In genomic region chr12:1501695-1502440, GRCh38 we compare ENCODE assay signal across 18 cellular contexts.
DNase-seq lines count a peak whose midpoint lies in the region; ATAC-seq, FAIRE-seq and TF ChIP-seq lines count a peak whose summit lies in the region.
"Had no signal": no experiment of that assay in that cellular context is flagged by ENCODE, and none has a peak within 500 bp of the region (broad histone marks: within the 10 kb centered on the region; RNA-seq: fewer than 3 reads in every experiment).

No MANE protein-coding gene starts in this region.

- H3K4me3 ChIP-seq in cardiac muscle cell, result no peak overlapping the region
- H3K4me3 ChIP-seq in K562, result no peak overlapping the region
- H3K4me3 ChIP-seq: GM23248 had no signal

- no peaks in the 10 kb centered on the region for H3K4me1 ChIP-seq in cardiac muscle cell (ENCODE audit: low read depth)
- peaks cover 14 to 46% of the 10 kb centered on the region in 2 experiments; a peak in 4 of 5 replicates for H3K4me1 ChIP-seq in K562 (replicated peaks in 1 of 2; ENCODE audit: control insufficient read depth in 2 of 2, insufficient read depth in 2 of 2, low read length in 2 of 2)

- 87% methylated on average over 10 of the region's 21 CpGs for WGBS in K562 (ENCODE audit: insufficient coverage, low coverage, missing lambda C conversion rate)

- H3K9me3 ChIP-seq in cardiac muscle cell (ENCODE audit: low read depth) (no peaks in the 10 kb centered on the region), K562 (replicated peaks; ENCODE audit: control insufficient read depth, insufficient read depth, low read depth, low read length) (no peaks in the 10 kb centered on the region; the same call in none of the 2 replicates)

- peaks cover 14% of the 10 kb centered on the region for H3K36me3 Mint-ChIP-seq in nephron progenitor cell (ENCODE audit: low read depth)
- H3K36me3 Mint-ChIP-seq in activated T-cell treated with anti-CD3 and anti-CD28 coated beads, Interleukin-2, amount 50 U/mL, for 72 hours (ENCODE audit: insufficient read depth in 2 of 2), result no peaks in the 10 kb centered on the region
- H3K36me3 Mint-ChIP-seq: CD4-positive, alpha-beta memory T cell had no signal

- no peaks in the 10 kb centered on the region for H4K20me1 ChIP-seq in K562 (replicated peaks; ENCODE audit: control insufficient read depth, insufficient read depth, low read length)

- H3K9ac ChIP-seq in K562 (ENCODE audit: insufficient read depth in 1 of 2, low read depth in 2 of 2, low read length in 2 of 2), result no peak overlapping the region
- H3K9ac ChIP-seq: GM23248 had no signal

- H3K9me1 ChIP-seq in K562 (ENCODE audit: control insufficient read depth, insufficient read depth, low read length), result no peaks in the 10 kb centered on the region

- H3K79me2 ChIP-seq in K562 (ENCODE audit: control insufficient read depth, insufficient read depth, low read length), result peaks cover 5% of the 10 kb centered on the region; the same call in 1 of the 3 replicates

- TF ChIP-seq EP300 in K562 (IDR thresholded peaks at IDR 0.05; ENCODE audit: low read length), result no peak

- TF ChIP-seq POLR2A in K562 (conservative IDR thresholded peaks at IDR 0.05), result no peak

- H3K27me3 ChIP-seq in cardiac muscle cell, result no peaks in the 10 kb centered on the region
- H3K27me3 ChIP-seq in K562 (ENCODE audit: control insufficient read depth in 2 of 2, insufficient read depth in 2 of 2, low read length in 2 of 2), result no peaks in the 10 kb centered on the region

- intact Hi-C loops in Right ventricle myocardium inferior (cut with DNase I) (no loop called here), K562 (cut with micrococcal nuclease) (no loop called here)

- TF ChIP-seq RAD21 in K562 (CRISPR knock-in tag; conservative IDR thresholded peaks at IDR 0.05 in 1 of 2, IDR thresholded peaks at IDR 0.05 in 1 of 2), result no peak

- no peak overlapping the region for H3K4me2 ChIP-seq in K562 (ENCODE audit: insufficient read depth, low read length)

- H3K9me3 Mint-ChIP-seq in nephron progenitor cell, result peaks cover 8% of the 10 kb centered on the region
- H3K9me3 Mint-ChIP-seq in activated T-cell treated with anti-CD3 and anti-CD28 coated beads, Interleukin-2, amount 50 U/mL, for 72 hours, result no peaks in the 10 kb centered on the region
- H3K9me3 Mint-ChIP-seq: CD4-positive, alpha-beta memory T cell had no signal

- no peaks in the 10 kb centered on the region for H3K36me3 ChIP-seq in cardiac muscle cell
- no peaks in the 10 kb centered on the region for H3K36me3 ChIP-seq in K562 (ENCODE audit: control insufficient read depth, insufficient read depth, low read length)

- H2AFZ ChIP-seq in K562 (ENCODE audit: low read depth, low read length), result no peak overlapping the region
- H2AFZ ChIP-seq: GM23248 had no signal

- TF ChIP-seq CTCF in cardiac muscle cell (IDR thresholded peaks at IDR 0.05; ENCODE audit: low read depth, low read length), result no peak
- TF ChIP-seq CTCF in K562 (IDR thresholded peaks at IDR 0.05 in 2 of 3, conservative IDR thresholded peaks at IDR 0.05 in 1 of 3; ENCODE audit: insufficient read depth in 2 of 3, low read depth in 1 of 3, low read length in 3 of 3), result no peak
- TF ChIP-seq CTCF in nephron progenitor cell (IDR thresholded peaks at IDR 0.05), result no peak

- DNase-seq in cardiac muscle cell (ENCODE audit: low read depth in 1 of 2, low spot score in 1 of 2) (no peak), Right ventricle myocardium inferior (ENCODE audit: missing footprints) (no peak), K562 (ENCODE audit: extremely low read depth in 1 of 4, low spot score in 3 of 4) (no peak), nephron progenitor cell (no peak), SKM-1 treated with dmso at 0.1 percent for 144 hours (lab: John Stamatoyannopoulos, UW; ENCODE audit: unreplicated experiment) (no peak), iPS-NIHi7 (ENCODE audit: extremely low spot score) (no peak)
- DNase-seq in activated T-cell treated with anti-CD3 and anti-CD28 coated beads, Interleukin-2, amount 50 U/mL, for 72 hours, result no peak
- DNase-seq: CD4-positive, alpha-beta memory T cell; GF-D8; KBM-7; NCI-H1694 treated with DMSO at 0.1 percent for 48 hours; NCI-H2107; NCI-H510A; NCI-H748 treated with DMSO at 0.1 percent for 48 hours; NK-92 treated with Interleukin-12 subunit alpha and Interleukin-12 subunit beta, amount 100 ng/mL, for 24 hours had no signal

- peaks cover 79% of the 10 kb centered on the region for H3K4me1 Mint-ChIP-seq in nephron progenitor cell
- H3K4me1 Mint-ChIP-seq in activated T-cell treated with anti-CD3 and anti-CD28 coated beads, Interleukin-2, amount 50 U/mL, for 72 hours (ENCODE audit: low read depth), result peaks cover 11% of the 10 kb centered on the region

- CTCF ChIA-PET in K562 (lab: Yijun Ruan, JAX; ENCODE audit: low intra/inter-chr PET ratio), result no interaction called here

- H3K4me3 Mint-ChIP-seq in nephron progenitor cell, result no peak overlapping the region
- no peak overlapping the region for H3K4me3 Mint-ChIP-seq in activated T-cell treated with anti-CD3 and anti-CD28 coated beads, Interleukin-2, amount 50 U/mL, for 72 hours
- H3K4me3 Mint-ChIP-seq: B cell had no signal

- POLR2A ChIA-PET in K562 (lab: Yijun Ruan, JAX), result no interaction called here

- H3K27ac ChIP-seq in cardiac muscle cell, result peak overlapping the region; percentile 21
- no peak overlapping the region for H3K27ac ChIP-seq in K562 (ENCODE audit: extremely low read depth, low read depth, low read length)
- H3K27ac ChIP-seq: GM23248 had no signal

- no TSS peak for BruUV-seq in K562 (replicated peaks; lab: Mats Ljungman, UMichigan)

- FAIRE-seq in K562 (lab: Jason Lieb, UNC), result no peak
- FAIRE-seq: RCC 7860 had no signal

- in situ Hi-C loops in K562 (cut with MboI), result no loop called here

- peak overlapping the region; percentile 59 for H3K27ac Mint-ChIP-seq in nephron progenitor cell
- H3K27ac Mint-ChIP-seq in activated T-cell treated with anti-CD3 and anti-CD28 coated beads, Interleukin-2, amount 50 U/mL, for 72 hours, result no peak overlapping the region
- H3K27ac Mint-ChIP-seq: B cell had no signal

- ATAC-seq in Right ventricle myocardium inferior, result no peak
- no peak for ATAC-seq in K562
- no peak for ATAC-seq in activated T-cell treated with anti-CD3 and anti-CD28 coated beads, Interleukin-2, amount 50 U/mL, for 72 hours (replicated peaks in 1 of 2)

- H3K27me3 Mint-ChIP-seq in nephron progenitor cell (ENCODE audit: low read depth, poor library complexity), result peaks cover 4% of the 10 kb centered on the region
- peaks cover 44% of the 10 kb centered on the region for H3K27me3 Mint-ChIP-seq in activated T-cell treated with anti-CD3 and anti-CD28 coated beads, Interleukin-2, amount 50 U/mL, for 72 hours (ENCODE audit: low read depth)

TF ChIP-seq in K562, 482 proteins besides CTCF, POLR2A, EP300 and RAD21:
- no peak for TF ChIP-seq ZNF699 (CRISPR knock-in tag; IDR thresholded peaks at IDR 0.05; ENCODE audit: insufficient replicate concordance)
- no peak for TF ChIP-seq FOXA1 (IDR thresholded peaks at IDR 0.05; ENCODE audit: borderline replicate concordance)
- TF ChIP-seq TRIM24 (IDR thresholded peaks at IDR 0.05), result peak in 1 of 2 experiments; percentile 44; a peak in 1 of 4 replicates
- TF ChIP-seq ZNF316 (IDR thresholded peaks at IDR 0.05), result peak; percentile 72
- TF ChIP-seq HDAC1 (IDR thresholded peaks at IDR 0.05), result no peak
- TF ChIP-seq CHD2 (IDR thresholded peaks at IDR 0.05; ENCODE audit: low read depth, low read length), result no peak
- no peak for TF ChIP-seq EGR1 (conservative IDR thresholded peaks at IDR 0.05)
- no peak for TF ChIP-seq ZZZ3 (IDR thresholded peaks at IDR 0.05)
